In the genomic region with DNA sequence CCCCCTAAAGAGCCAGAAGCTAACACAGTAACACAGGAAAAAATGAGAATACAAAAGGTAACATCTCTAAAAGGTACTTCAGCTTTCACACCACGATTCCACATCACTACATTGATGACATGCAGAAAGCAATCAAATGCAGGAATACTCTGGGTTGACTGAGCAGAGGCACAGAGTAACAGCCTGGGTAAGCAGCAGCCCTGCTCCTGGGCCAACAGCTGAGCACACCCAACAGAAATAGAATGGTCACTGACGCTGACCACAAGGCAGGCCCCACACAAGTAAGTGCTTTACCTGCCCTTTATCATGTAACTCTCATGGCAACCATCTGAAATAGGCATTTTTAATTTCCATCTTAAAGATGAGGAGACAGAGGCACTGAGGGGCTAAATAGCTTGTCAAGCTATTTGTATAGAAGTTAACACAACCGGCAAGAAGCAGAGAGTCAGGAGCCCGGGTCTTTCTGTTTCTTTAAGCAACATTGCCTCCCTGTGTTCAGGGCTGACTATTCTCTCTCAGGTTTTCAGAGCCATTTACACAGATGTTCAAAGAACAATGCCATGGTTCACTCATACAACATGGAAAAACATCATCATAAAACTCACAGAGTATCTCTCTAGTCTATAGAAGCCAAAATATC, we compare ENCODE assay signal across 1 cellular context.
TF ChIP-seq lines count a peak whose summit lies in the region.

No MANE protein-coding gene starts in this region.

TF ChIP-seq in SK-N-SH treated with all-trans-retinoic acid at 6 μM for 48 hours, 23 proteins besides CTCF, POLR2A, EP300 and RAD21 (continued from another document):
- TF ChIP-seq, protein P1, sequence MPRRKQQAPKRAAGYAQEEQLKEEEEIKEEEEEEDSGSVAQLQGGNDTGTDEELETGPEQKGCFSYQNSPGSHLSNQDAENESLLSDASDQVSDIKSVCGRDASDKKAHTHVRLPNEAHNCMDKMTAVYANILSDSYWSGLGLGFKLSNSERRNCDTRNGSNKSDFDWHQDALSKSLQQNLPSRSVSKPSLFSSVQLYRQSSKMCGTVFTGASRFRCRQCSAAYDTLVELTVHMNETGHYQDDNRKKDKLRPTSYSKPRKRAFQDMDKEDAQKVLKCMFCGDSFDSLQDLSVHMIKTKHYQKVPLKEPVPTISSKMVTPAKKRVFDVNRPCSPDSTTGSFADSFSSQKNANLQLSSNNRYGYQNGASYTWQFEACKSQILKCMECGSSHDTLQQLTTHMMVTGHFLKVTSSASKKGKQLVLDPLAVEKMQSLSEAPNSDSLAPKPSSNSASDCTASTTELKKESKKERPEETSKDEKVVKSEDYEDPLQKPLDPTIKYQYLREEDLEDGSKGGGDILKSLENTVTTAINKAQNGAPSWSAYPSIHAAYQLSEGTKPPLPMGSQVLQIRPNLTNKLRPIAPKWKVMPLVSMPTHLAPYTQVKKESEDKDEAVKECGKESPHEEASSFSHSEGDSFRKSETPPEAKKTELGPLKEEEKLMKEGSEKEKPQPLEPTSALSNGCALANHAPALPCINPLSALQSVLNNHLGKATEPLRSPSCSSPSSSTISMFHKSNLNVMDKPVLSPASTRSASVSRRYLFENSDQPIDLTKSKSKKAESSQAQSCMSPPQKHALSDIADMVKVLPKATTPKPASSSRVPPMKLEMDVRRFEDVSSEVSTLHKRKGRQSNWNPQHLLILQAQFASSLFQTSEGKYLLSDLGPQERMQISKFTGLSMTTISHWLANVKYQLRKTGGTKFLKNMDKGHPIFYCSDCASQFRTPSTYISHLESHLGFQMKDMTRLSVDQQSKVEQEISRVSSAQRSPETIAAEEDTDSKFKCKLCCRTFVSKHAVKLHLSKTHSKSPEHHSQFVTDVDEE (CRISPR knock-in tag; IDR thresholded peaks at IDR 0.05), result no peak
